8 cellular contexts compared by ENCODE assay signal in genomic region chr6:152232494-152233151, GRCh38.
DNase-seq lines count a peak whose midpoint lies in the region; ATAC-seq, FAIRE-seq and TF ChIP-seq lines count a peak whose summit lies in the region.

No MANE protein-coding gene starts in this region.

- TF ChIP-seq POLR2A in H54 (IDR thresholded peaks at IDR 0.05; ENCODE audit: low read depth, low read length), result no peak

- H3K27me3 Mint-ChIP-seq in activated naive CD8-positive, alpha-beta T cell treated with anti-CD3 and anti-CD28 coated beads for 36 hours, result no peaks in the 10 kb centered on the region

- H3K9me3 Mint-ChIP-seq in activated naive CD8-positive, alpha-beta T cell treated with anti-CD3 and anti-CD28 coated beads for 36 hours, result no peaks in the 10 kb centered on the region

- peak overlapping the region; percentile 74 for H3K27ac Mint-ChIP-seq in activated naive CD8-positive, alpha-beta T cell treated with anti-CD3 and anti-CD28 coated beads for 36 hours

- FAIRE-seq in urothelium cell line (lab: Jason Lieb, UNC) (no peak), H54 (lab: Jason Lieb, UNC) (no peak)

- peaks cover 2% of the 10 kb centered on the region for H3K36me3 Mint-ChIP-seq in activated naive CD8-positive, alpha-beta T cell treated with anti-CD3 and anti-CD28 coated beads for 36 hours

- no peak for ATAC-seq in HG03095 (IDR thresholded peaks at IDR 0.05; ENCODE audit: unreplicated experiment)

- H3K4me1 Mint-ChIP-seq in activated naive CD8-positive, alpha-beta T cell treated with anti-CD3 and anti-CD28 coated beads for 36 hours, result peaks cover 23% of the 10 kb centered on the region

- peak overlapping the region; percentile 76 for H3K4me3 Mint-ChIP-seq in activated naive CD8-positive, alpha-beta T cell treated with anti-CD3 and anti-CD28 coated beads for 36 hours

- peak; percentile 64 for DNase-seq in activated effector memory CD4-positive, alpha-beta T cell treated with anti-CD3 and anti-CD28 coated beads, Interleukin-2, amount 50 U/mL, for 16 hours
- no peak for DNase-seq in activated effector memory CD4-positive, alpha-beta T cell treated with Interleukin-2 at 50 U/mL for 16 hours
- peak; percentile 13 for DNase-seq in activated naive CD8-positive, alpha-beta T cell treated with anti-CD3 and anti-CD28 coated beads for 36 hours
- DNase-seq in iPS-NIHi11 (ENCODE audit: low spot score) (peak; percentile 10), urothelium cell line (ENCODE audit: low spot score) (peak; percentile 7), NCI-H510A (lab: John Stamatoyannopoulos, UW) (no peak), H54 (ENCODE audit: insufficient read length, low spot score) (no peak)

Comparison
In these comparisons a context has a peak if more than half of its experiments do, and no peak if none do; other contexts are left out.
1. DNase-seq: peak in activated effector memory CD4-positive, alpha-beta T cell treated with anti-CD3 and anti-CD28 coated beads, Interleukin-2, amount 50 U/mL, for 16 hours (single experiment), activated naive CD8-positive, alpha-beta T cell treated with anti-CD3 and anti-CD28 coated beads for 36 hours (single experiment), iPS-NIHi11 (single experiment) and urothelium cell line (single experiment); none in activated effector memory CD4-positive, alpha-beta T cell treated with Interleukin-2 at 50 U/mL for 16 hours (single experiment), NCI-H510A (single experiment) and H54 (single experiment).